Comparison of ENCODE assay signal across 8 cellular contexts in the genomic region with DNA sequence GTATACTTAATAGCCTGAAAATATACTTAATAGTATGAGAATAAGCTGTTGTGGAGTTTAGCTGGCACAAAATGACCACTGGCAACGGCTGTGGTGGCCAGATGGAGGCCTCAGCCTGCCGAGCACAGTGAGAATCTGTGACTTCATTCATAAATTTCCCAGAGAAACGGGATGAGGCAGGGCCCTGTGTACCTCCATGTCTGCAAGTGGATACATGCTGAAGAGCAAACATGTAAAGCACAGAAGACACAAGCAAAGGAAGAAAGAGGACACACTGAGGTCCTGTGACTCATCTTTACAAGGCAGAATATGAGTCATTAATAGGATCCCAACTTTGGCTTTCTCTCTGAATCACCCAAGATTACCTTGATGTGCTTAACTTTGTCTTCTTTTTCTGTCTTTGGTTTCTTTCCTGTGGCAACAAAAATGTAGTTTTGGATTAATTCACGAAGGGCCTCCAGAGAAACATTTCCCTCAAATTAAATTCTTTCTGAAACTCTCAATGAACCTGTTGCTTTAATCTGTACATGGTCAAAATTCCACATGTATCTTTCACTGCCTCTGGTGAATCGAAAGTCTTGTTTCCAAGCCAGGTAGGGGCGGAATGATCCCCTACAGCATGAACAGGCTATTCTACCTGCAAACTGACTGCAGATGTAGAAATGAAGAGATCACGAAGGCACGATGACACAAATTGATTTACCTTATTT. TPM values are rescaled to one million over a fixed set of nuclear protein-coding genes. Genes with fewer than 3 reads are reported as not detected.
A peak's percentile ranks its signal among the peaks of the same experiment; 100 is the strongest.
DNase-seq lines count a peak whose midpoint lies in the region; ATAC-seq, FAIRE-seq and TF ChIP-seq lines count a peak whose summit lies in the region.

No MANE protein-coding gene starts in this region.

- no peaks in the 10 kb centered on the region for H3K27me3 ChIP-seq in dorsolateral prefrontal cortex

- FAIRE-seq in RCC 7860 (lab: Jason Lieb, UNC): peak; percentile 79

- ATAC-seq in HG02973 (IDR thresholded peaks at IDR 0.05; ENCODE audit: unreplicated experiment): peak; percentile 48
- no peak for ATAC-seq in naive B cell (ENCODE audit: low read depth in 2 of 2)

- H3K4me1 Mint-ChIP-seq in naive B cell: peaks cover 42 to 82% (median 56%) of the 10 kb centered on the region in 3 donors

- H3K4me3 Mint-ChIP-seq in naive B cell: peak overlapping the region in 5 of 8 donors; percentile 59 to 91 (median 74)

- peak overlapping the region in 51 of 59 donors; percentile 1 to 86 (median 68) for H3K27ac ChIP-seq in dorsolateral prefrontal cortex

- no peaks in the 10 kb centered on the region for H3K27me3 Mint-ChIP-seq in naive B cell

- H3K27ac Mint-ChIP-seq in naive B cell: peak overlapping the region; percentile 71 to 99 (median 90)

- intact Hi-C loops in dorsolateral prefrontal cortex (cut with DNase I): loop anchor here (2.0 to 10.0 kb wide), 2 partner anchors 55 to 57 kb away; a partner anchor contains a TSS

- H3K36me3 Mint-ChIP-seq in naive B cell: peaks cover 18 to 36% of the 10 kb centered on the region in 2 donors

- DNase-seq in stimulated activated CD4-positive, alpha-beta T cell treated with anti-CD3 and anti-CD28 coated beads, Interleukin-15, amount 100 ng/mL, for 24 hours: peak; percentile 18
- no peak for DNase-seq in stimulated activated CD4-positive, alpha-beta T cell treated with anti-CD3 and anti-CD28 coated beads, Interleukin-2, amount 100 ng/mL, for 48 hours
- DNase-seq in RCC 7860 (ENCODE audit: low spot score) (peak; percentile 83), dorsolateral prefrontal cortex (peak in 4 of 10 donors; percentile 39 to 57 (median 54)), naive B cell (no peak), retina (no peak), NCI-H748 treated with DMSO at 0.1 percent for 48 hours (lab: John Stamatoyannopoulos, UW) (no peak)

- peak in 23 of 56 donors; percentile 8 to 48 (median 24) for TF ChIP-seq CTCF in dorsolateral prefrontal cortex (IDR thresholded peaks at IDR 0.05 in 54 of 56, conservative IDR thresholded peaks at IDR 0.05 in 2 of 56; ENCODE audit: low read depth in 1 of 56, partially characterized antibody in 56 of 56)

- H3K9me3 Mint-ChIP-seq in naive B cell: peaks cover 0 to 6% (median 2%) of the 10 kb centered on the region in 7 donors

- H3K4me3 ChIP-seq in dorsolateral prefrontal cortex: peak overlapping the region in 23 of 59 donors; percentile 1 to 53 (median 38)

RNA-seq across cellular contexts. Expression of a gene that starts 56.4 kb away (rescaled TPM):
- 10 to 100 TPM; 18.8 to 61.7 (median 33.1) TPM for total RNA-seq in dorsolateral prefrontal cortex
- 100 to 1,000 TPM; 119 to 174 (median 151) TPM for polyA plus RNA-seq in naive B cell (ENCODE audit: low read depth in 6 of 6)

Comparison
In these comparisons a context has a peak if more than half of its experiments do, and no peak if none do; other contexts are left out.
1. DNase-seq: peak in stimulated activated CD4-positive, alpha-beta T cell treated with anti-CD3 and anti-CD28 coated beads, Interleukin-15, amount 100 ng/mL, for 24 hours (single experiment) and RCC 7860 (single experiment); none in stimulated activated CD4-positive, alpha-beta T cell treated with anti-CD3 and anti-CD28 coated beads, Interleukin-2, amount 100 ng/mL, for 48 hours (0 of 2), naive B cell (single experiment), retina (single experiment) and NCI-H748 treated with DMSO at 0.1 percent for 48 hours (single experiment).